8 cellular contexts compared by ENCODE assay signal in the genomic region with DNA sequence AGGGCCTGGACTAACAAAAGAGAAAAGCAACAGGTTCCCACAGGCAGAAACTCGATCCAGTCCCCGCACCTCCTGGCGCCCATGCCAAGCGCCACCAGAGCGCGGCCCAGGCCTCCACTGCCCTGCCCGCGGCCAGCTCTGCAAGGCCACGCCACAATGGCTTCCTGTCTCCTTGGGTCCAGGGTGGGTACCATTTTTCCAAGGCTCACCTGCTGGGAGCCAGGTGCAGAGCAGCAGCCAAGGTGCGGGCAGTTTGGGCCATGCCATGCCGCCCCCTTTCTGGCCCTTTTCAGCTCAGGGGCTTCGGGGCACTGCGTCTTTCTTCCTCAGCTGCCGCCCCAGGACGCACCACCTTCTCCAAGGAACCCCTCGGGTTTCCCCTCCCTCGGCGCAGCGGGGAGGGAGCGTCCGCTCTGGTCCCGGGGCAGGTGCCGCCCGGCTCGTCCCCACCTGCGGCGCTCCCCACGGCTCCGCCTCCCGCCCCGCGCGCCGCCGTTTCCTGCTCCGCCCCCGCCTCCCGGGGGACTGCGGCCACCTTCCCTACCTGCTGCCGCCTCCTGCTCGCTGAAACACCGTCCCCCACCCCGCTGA. TPM values are rescaled to one million over a fixed set of nuclear protein-coding genes. Genes with fewer than 3 reads are reported as not detected.
DNase-seq lines count a peak whose midpoint lies in the region; ATAC-seq and TF ChIP-seq lines count a peak whose summit lies in the region.

A gene (minus strand): TSS at position 437 of the 591 bp plus-strand sequence. CDS start 170 bp downstream, at position 267.

- peak in 2 of 6 experiments; percentile 7 to 13 for TF ChIP-seq CTCF in upper lobe of left lung (IDR thresholded peaks at IDR 0.05)

- H3K9ac ChIP-seq in iPS-20b (ENCODE audit: low read depth, low read length), result peak within 1 kb of the TSS; percentile 71

- ATAC-seq in HG03175 (IDR thresholded peaks at IDR 0.05; ENCODE audit: unreplicated experiment), result peak; percentile 58
- ATAC-seq in upper lobe of left lung (ENCODE audit: low FRiP score in 2 of 2), result peak; percentile 80 to 89
- no peak for ATAC-seq in HG03378 (IDR thresholded peaks at IDR 0.05; ENCODE audit: unreplicated experiment)

- peak within 1 kb of the TSS; percentile 84 for H3K4me3 ChIP-seq in iPS-20b (ENCODE audit: low read length)
- H3K4me3 ChIP-seq in upper lobe of left lung, result peak within 1 kb of the TSS; percentile 7 to 60 (median 54)

- DNase-seq in NCI-H187 (lab: John Stamatoyannopoulos, UW) (peak; percentile 23 to 53), NCI-H187 treated with DMSO at 0.1 percent for 48 hours (lab: John Stamatoyannopoulos, UW) (no peak), upper lobe of left lung (peak; percentile 70 to 92), immature natural killer cell (no peak)

- no peak within 1 kb of the TSS for H3K27ac Mint-ChIP-seq in immature natural killer cell

- H3K4me1 Mint-ChIP-seq in immature natural killer cell, result no peaks in the 10 kb centered on the region

- no peak within 1 kb of the TSS for H3K27ac ChIP-seq in iPS-20b (ENCODE audit: low read length)
- peak within 1 kb of the TSS; percentile 32 to 71 (median 63) for H3K27ac ChIP-seq in upper lobe of left lung

- H3K4me3 Mint-ChIP-seq in immature natural killer cell, result no peak within 1 kb of the TSS

- H3K9me3 ChIP-seq in iPS-20b (ENCODE audit: insufficient read depth, low read depth, low read length) (no peaks in the 10 kb centered on the region), upper lobe of left lung (no peaks in the 10 kb centered on the region)

- 17 to 19% methylated on average over 14 to 17 of the region's 43 CpGs for WGBS in upper lobe of left lung, 2 donors

- TF ChIP-seq POLR2A in Raji (IDR thresholded peaks at IDR 0.05; ENCODE audit: insufficient read depth, low read depth, low read length) (peak; percentile 28; the same call in 1 of the 2 replicates), upper lobe of left lung (IDR thresholded peaks at IDR 0.05) (peak in 1 of 4 donors; percentile 62)

- H3K36me3 ChIP-seq in iPS-20b (ENCODE audit: insufficient read depth, low read depth, low read length) (no peaks in the 10 kb centered on the region), upper lobe of left lung (no peaks in the 10 kb centered on the region)

- TF ChIP-seq EP300 in upper lobe of left lung (IDR thresholded peaks at IDR 0.05), result no peak

- H3K4me1 ChIP-seq in iPS-20b (ENCODE audit: insufficient read depth, low read length), result no peaks in the 10 kb centered on the region; the same call in 1 of the 2 replicates
- H3K4me1 ChIP-seq in upper lobe of left lung, result peaks cover 0 to 9% (median 0%) of the 10 kb centered on the region in 4 donors

- peaks cover 2 to 9% (median 6%) of the 10 kb centered on the region in 3 donors for H3K27me3 Mint-ChIP-seq in immature natural killer cell (ENCODE audit: low read depth in 3 of 3)

- H3K9me3 Mint-ChIP-seq in immature natural killer cell, result no peaks in the 10 kb centered on the region

- H3K36me3 Mint-ChIP-seq in immature natural killer cell, result no peaks in the 10 kb centered on the region

- H3K27me3 ChIP-seq in iPS-20b (ENCODE audit: insufficient read depth, low read length) (peaks cover 15% of the 10 kb centered on the region), upper lobe of left lung (peaks cover 0 to 5% (median 0%) of the 10 kb centered on the region in 4 donors)

RNA-seq across cellular contexts. Expression of the gene that starts here (rescaled TPM):
- total RNA-seq in upper lobe of left lung, result 1 to 10 TPM; 1.0 to 7.8 (median 6.4) TPM
- polyA plus RNA-seq in immature natural killer cell, result not detected

Comparison
In these comparisons a context has a peak if more than half of its experiments do, and no peak if none do; other contexts are left out.
1. DNase-seq: peak in NCI-H187 (2 of 2) and upper lobe of left lung (2 of 2); none in NCI-H187 treated with DMSO at 0.1 percent for 48 hours (single experiment) and immature natural killer cell (0 of 3).